ENCODE assay signal across 20 cellular contexts in the genomic region with DNA sequence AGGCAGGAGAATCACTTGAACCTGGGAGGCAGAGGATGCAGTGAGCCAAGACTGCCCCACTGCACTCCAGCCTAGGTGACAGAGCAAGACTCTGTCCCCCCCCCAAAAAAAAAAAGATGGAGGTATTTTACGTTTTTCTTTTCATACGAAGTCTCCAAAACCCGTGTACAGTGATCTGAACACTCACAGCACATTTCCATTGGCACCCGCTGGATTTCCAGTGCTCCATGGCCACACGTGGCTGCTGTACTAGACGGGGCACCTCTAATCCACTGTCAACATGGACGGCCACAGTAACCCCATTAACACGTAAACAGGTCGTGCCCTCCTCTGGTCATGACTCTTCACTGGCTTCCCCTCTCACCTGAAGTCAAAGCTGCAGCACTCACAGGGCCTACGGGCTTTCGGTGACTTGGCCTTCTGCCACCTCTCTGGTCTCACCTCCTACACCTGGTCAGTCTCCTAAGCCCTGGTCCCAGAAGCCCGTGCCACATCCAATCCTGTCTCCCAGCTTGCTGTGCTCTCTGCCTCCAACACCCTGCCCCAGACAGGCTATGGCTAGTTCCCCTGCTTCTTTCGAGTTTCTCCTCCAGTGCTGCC.
"Had no signal": no experiment of that assay in that cellular context is flagged by ENCODE, and none has a peak within 500 bp of the region (broad histone marks: within the 10 kb centered on the region; RNA-seq: fewer than 3 reads in every experiment).

No MANE protein-coding gene starts in this region.

- H3K9me3 ChIP-seq: testis had no signal

- H3K4me3 Mint-ChIP-seq: endodermal cell, neural progenitor cell had no signal

- H3K27ac ChIP-seq: brain microvascular endothelial cell, coronary artery, neural progenitor cell, right atrium auricular region, skin epidermis, testis, tibial nerve had no signal

- DNase-seq: brain microvascular endothelial cell; caudate nucleus; effector CD4-positive, alpha-beta T cell; endodermal cell; foreskin melanocyte; left colon; left ventricle myocardium superior; mesenchymal stem cell; midbrain; occipital lobe; sigmoid colon; stimulated activated CD4-positive, alpha-beta T cell treated with anti-CD3 and anti-CD28 coated beads, Interleukin-12 subunit alpha, Interleukin-12 subunit beta, amount 100 ng/mL, for 4 hours; stimulated activated naive CD8-positive, alpha-beta T cell treated with anti-CD3 and anti-CD28 coated beads, Interleukin-15, Interleukin-2, amounts not matched to agents 100 U/mL and 50 U/mL, for 24 hours; testis had no signal

- H3K4me3 ChIP-seq: coronary artery, lung, neural progenitor cell, right atrium auricular region, sigmoid colon, skin epidermis, testis, tibial nerve had no signal

- H3K27me3 ChIP-seq: brain microvascular endothelial cell, neural progenitor cell, right atrium auricular region, sigmoid colon, testis, tibial nerve had no signal

- H3K4me1 ChIP-seq: neural progenitor cell, right atrium auricular region, testis, tibial nerve had no signal

- H3K4me1 Mint-ChIP-seq: endodermal cell, neural progenitor cell had no signal

- H3K27ac Mint-ChIP-seq: endodermal cell, neural progenitor cell had no signal
